Comparison of ENCODE assay signal across 25 cellular contexts in the genomic region with DNA sequence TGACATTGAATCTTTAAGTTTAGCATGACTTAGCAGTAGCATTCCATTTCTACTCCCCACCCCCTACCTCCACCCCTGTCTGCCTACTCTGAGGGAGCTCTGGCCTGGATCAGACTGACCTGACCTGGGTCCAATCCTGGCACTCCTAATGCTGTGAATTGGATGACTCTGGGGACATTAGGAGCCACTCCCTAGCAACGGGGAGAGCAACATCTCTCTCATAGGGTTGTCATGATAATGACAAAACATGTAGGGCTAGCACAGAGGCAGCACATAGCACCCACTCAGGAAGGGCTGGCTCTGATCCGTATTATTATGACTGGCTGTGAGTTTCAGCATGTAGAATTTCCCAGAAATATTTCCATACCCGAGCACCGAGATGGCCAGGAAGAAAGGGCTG. TPM values are rescaled to one million over a fixed set of nuclear protein-coding genes. Genes with fewer than 3 reads are reported as not detected.
DNase-seq lines count a peak whose midpoint lies in the region; ATAC-seq, FAIRE-seq and TF ChIP-seq lines count a peak whose summit lies in the region.
"Had no signal": no experiment of that assay in that cellular context is flagged by ENCODE, and none has a peak within 500 bp of the region (broad histone marks: within the 10 kb centered on the region; RNA-seq: fewer than 3 reads in every experiment).

No MANE protein-coding gene starts in this region.

- no peak overlapping the region for H2BK120ac ChIP-seq in H9 (ENCODE audit: low read depth, low read length, poor library complexity, severe bottlenecking)

- H3K14ac ChIP-seq in H9 (ENCODE audit: insufficient read depth, low read length): no peak overlapping the region

- no peak overlapping the region for H3T11ph ChIP-seq in H9 (ENCODE audit: low read length)

- no peak overlapping the region for H2AFZ ChIP-seq in H9 (ENCODE audit: low read length)

- no peaks in the 10 kb centered on the region for H3K27me3 Mint-ChIP-seq in H9 (ENCODE audit: low read depth)
- H3K27me3 Mint-ChIP-seq: activated naive CD4-positive, alpha-beta T cell treated with anti-CD3 and anti-CD28 coated beads, Interleukin-2, amount 50 U/mL, for 24 hours had no signal

- H2AK5ac ChIP-seq in H9 (ENCODE audit: insufficient read length, low read length): no peak overlapping the region

- H3K9me3 ChIP-seq in right cardiac atrium (ENCODE audit: control insufficient read depth, low read length): no peaks in the 10 kb centered on the region
- H3K9me3 ChIP-seq in H9 (ENCODE audit: control insufficient read depth, low read depth, low read length): no peaks in the 10 kb centered on the region
- H3K9me3 ChIP-seq: A549, colonic mucosa had no signal

- no peak overlapping the region for H2BK15ac ChIP-seq in H9 (ENCODE audit: low read depth, low read length)

- no peak for TF ChIP-seq CTCF in H9 (conservative IDR thresholded peaks at IDR 0.05)

- no peak overlapping the region for H4K8ac ChIP-seq in H9 (replicated peaks; ENCODE audit: insufficient read length, low read depth, low read length)

- no peak overlapping the region for H3K23ac ChIP-seq in H9 (ENCODE audit: insufficient read length, low read depth, low read length)

- H3K18ac ChIP-seq in H9 (ENCODE audit: insufficient read length, low read depth, low read length): no peak overlapping the region

- H3K27ac Mint-ChIP-seq in stimulated activated effector memory CD8-positive, alpha-beta T cell treated with anti-CD3 and anti-CD28 coated beads, Interleukin-12 subunit alpha, Interleukin-12 subunit beta, amount 100 ng/mL, for 72 hours: peak overlapping the region; percentile 48
- H3K27ac Mint-ChIP-seq in H9: no peak overlapping the region; a peak in 1 of 7 replicates
- H3K27ac Mint-ChIP-seq: activated naive CD4-positive, alpha-beta T cell treated with anti-CD3 and anti-CD28 coated beads, Interleukin-2, amount 50 U/mL, for 24 hours; mesothelial cell of epicardium had no signal

- intact Hi-C loops in right cardiac atrium (cut with DNase I): no loop called here

- H3K23me2 ChIP-seq in H9 (ENCODE audit: insufficient read length, low read depth, low read length, poor library complexity, severe bottlenecking): no peaks in the 10 kb centered on the region

- H4K91ac ChIP-seq in H9 (ENCODE audit: insufficient read length, low read depth, low read length): no peak overlapping the region

- H3K4me2 ChIP-seq in H9 (ENCODE audit: insufficient read depth, insufficient read length, low read length): no peak overlapping the region
- H3K4me2 ChIP-seq: A549 had no signal

- H3K27ac ChIP-seq in right cardiac atrium (ENCODE audit: low read length) (no peak overlapping the region), H9 (ENCODE audit: insufficient read length, low read depth, low read length) (no peak overlapping the region)
- H3K27ac ChIP-seq: A549, colonic mucosa had no signal

- H3K79me1 ChIP-seq in H9 (ENCODE audit: insufficient read depth, low read depth, low read length, poor library complexity, severe bottlenecking): no peaks in the 10 kb centered on the region

- no peak overlapping the region for H3K9ac ChIP-seq in H9 (ENCODE audit: extremely low read depth, insufficient read length, low read length)

- no peaks in the 10 kb centered on the region for H3K9me3 Mint-ChIP-seq in stimulated activated effector memory CD8-positive, alpha-beta T cell treated with anti-CD3 and anti-CD28 coated beads, Interleukin-12 subunit alpha, Interleukin-12 subunit beta, amount 100 ng/mL, for 72 hours
- no peaks in the 10 kb centered on the region; a peak in 1 of 5 replicates for H3K9me3 Mint-ChIP-seq in H9
- H3K9me3 Mint-ChIP-seq: activated naive CD4-positive, alpha-beta T cell treated with anti-CD3 and anti-CD28 coated beads, Interleukin-2, amount 50 U/mL, for 24 hours; mesothelial cell of epicardium had no signal

- H4K5ac ChIP-seq in H9 (ENCODE audit: insufficient read length, low read depth, low read length): no peak overlapping the region

- H3K4me3 Mint-ChIP-seq in stimulated activated effector memory CD8-positive, alpha-beta T cell treated with anti-CD3 and anti-CD28 coated beads, Interleukin-12 subunit alpha, Interleukin-12 subunit beta, amount 100 ng/mL, for 72 hours: no peak overlapping the region
- H3K4me3 Mint-ChIP-seq in H9: no peak overlapping the region
- H3K4me3 Mint-ChIP-seq: activated naive CD4-positive, alpha-beta T cell treated with anti-CD3 and anti-CD28 coated beads, Interleukin-2, amount 50 U/mL, for 24 hours; mesothelial cell of epicardium had no signal

- no peak overlapping the region for H3K4me3 ChIP-seq in right cardiac atrium (ENCODE audit: low read length)
- H3K4me3 ChIP-seq: A549, colonic mucosa had no signal

- FAIRE-seq in frontal cortex (lab: Jason Lieb, UNC): no peak
- FAIRE-seq: A549, G401.6, urothelium cell line had no signal

- no peak overlapping the region for H3K56ac ChIP-seq in H9 (ENCODE audit: insufficient read length, low read depth, low read length)

- no peaks in the 10 kb centered on the region for H3K27me3 ChIP-seq in right cardiac atrium (ENCODE audit: control insufficient read depth, insufficient read depth)
- H3K27me3 ChIP-seq in H9 (ENCODE audit: insufficient read depth, low read length): no peaks in the 10 kb centered on the region
- H3K27me3 ChIP-seq: colonic mucosa had no signal

- H3K79me2 ChIP-seq in H9 (ENCODE audit: insufficient read depth, low read length): no peaks in the 10 kb centered on the region

- peaks cover 6% of the 10 kb centered on the region for H3K4me1 Mint-ChIP-seq in stimulated activated effector memory CD8-positive, alpha-beta T cell treated with anti-CD3 and anti-CD28 coated beads, Interleukin-12 subunit alpha, Interleukin-12 subunit beta, amount 100 ng/mL, for 72 hours
- H3K4me1 Mint-ChIP-seq in H9: no peaks in the 10 kb centered on the region
- H3K4me1 Mint-ChIP-seq: activated naive CD4-positive, alpha-beta T cell treated with anti-CD3 and anti-CD28 coated beads, Interleukin-2, amount 50 U/mL, for 24 hours; mesothelial cell of epicardium had no signal

- H2BK20ac ChIP-seq in H9 (ENCODE audit: low read depth, low read length, poor library complexity, severe bottlenecking): no peak overlapping the region

- peak; percentile 92 to 95 for ATAC-seq in right cardiac atrium
- ATAC-seq in stimulated activated effector memory CD8-positive, alpha-beta T cell treated with anti-CD3 and anti-CD28 coated beads, Interleukin-12 subunit alpha, Interleukin-12 subunit beta, amount 100 ng/mL, for 72 hours: no peak
- ATAC-seq: A549 had no signal

- no peak overlapping the region for H2BK5ac ChIP-seq in H9 (ENCODE audit: insufficient read length, low read length)

- no peak overlapping the region for H3K4ac ChIP-seq in H9 (ENCODE audit: low read depth, low read length)

- H3K4me1 ChIP-seq in right cardiac atrium (ENCODE audit: control insufficient read depth, insufficient read depth, low read length) (peaks cover 4% of the 10 kb centered on the region), H9 (ENCODE audit: insufficient read depth, low read length) (no peaks in the 10 kb centered on the region)
- H3K4me1 ChIP-seq: A549, colonic mucosa had no signal

- H4K20me1 ChIP-seq in H9 (ENCODE audit: control insufficient read depth, insufficient read depth, insufficient read length): no peaks in the 10 kb centered on the region

- H3K36me3 Mint-ChIP-seq in stimulated activated effector memory CD8-positive, alpha-beta T cell treated with anti-CD3 and anti-CD28 coated beads, Interleukin-12 subunit alpha, Interleukin-12 subunit beta, amount 100 ng/mL, for 72 hours: peaks cover 87% of the 10 kb centered on the region
- H3K36me3 Mint-ChIP-seq in H9 (ENCODE audit: insufficient read depth in 1 of 3, low read depth in 3 of 3): peaks cover 46 to 61% (median 46%) of the 10 kb centered on the region in 3 experiments; a peak in 6 of 7 replicates

- peak; percentile 78 for DNase-seq in AG20443 (ENCODE audit: low spot score)
- DNase-seq in dedifferentiated amniotic fluid mesenchymal stem cell (ENCODE audit: extremely low spot score): peak; percentile 28
- peak in 2 of 3 donors; percentile 72 to 84 for DNase-seq in right cardiac atrium
- DNase-seq in stimulated activated effector memory CD8-positive, alpha-beta T cell treated with anti-CD3 and anti-CD28 coated beads, Interleukin-12 subunit alpha, Interleukin-12 subunit beta, amount 100 ng/mL, for 72 hours (ENCODE audit: low spot score in 2 of 2): no peak
- DNase-seq in NCI-H345 (lab: John Stamatoyannopoulos, UW): no peak
- no peak for DNase-seq in frontal cortex (ENCODE audit: low spot score in 2 of 2)
- no peak for DNase-seq in HK-2 (ENCODE audit: unreplicated experiment)
- DNase-seq in H9: no peak
- DNase-seq: activated CD4-positive, alpha-beta T cell treated with anti-CD3 and anti-CD28 coated beads, Interleukin-2, amount 50 U/mL, for 4 hours; colonic mucosa; DMS 273 treated with DMSO at 0.1 percent for 48 hours; foreskin melanocyte; NCI-H146; NCI-H748 treated with DMSO at 0.1 percent for 48 hours; OCI-M1; SIG-M5; stimulated activated naive CD4-positive, alpha-beta T cell had no signal

- H2BK12ac ChIP-seq in H9 (ENCODE audit: insufficient read length, low read depth, low read length): no peak overlapping the region

- WGBS in right cardiac atrium: 51% methylated on average over 4 of the region's 4 CpGs
- WGBS in H9 (ENCODE audit: extremely low coverage, insufficient read length, low lambda C conversion rate): no CpG with 5 or more reads among the region's 4 CpGs

RNA-seq across cellular contexts. Expression of a gene that starts 40.5 kb away (rescaled TPM):
- total RNA-seq in right cardiac atrium (10 to 100 TPM; 34.7 to 48.6 (median 46.0) TPM), frontal cortex (30.2 TPM), H9 (2021) (68.0 and 73.7 TPM in 2 replicates)
- 31.8 TPM for polyA plus RNA-seq in right cardiac atrium

RNA-seq across cellular contexts. Expression of a gene that starts 46.3 kb away (rescaled TPM):
- total RNA-seq in right cardiac atrium (not detected), frontal cortex (not detected), H9 (2021) (not detected in 2 replicates)
- polyA plus RNA-seq in right cardiac atrium: not detected
- total RNA-seq: colonic mucosa; H4; mesothelial cell of epicardium; renal cortical epithelial cell; T-helper 1 cell treated with Interleukin-12 subunit alpha and Interleukin-12 subunit beta and Interleukin-4 antibody, amounts not matched to agents 30 ng/mL and 1 ng/mL, for 36 hours had no signal
- polyA plus RNA-seq: A549 had no signal

Comparison
In these comparisons a context has a peak if more than half of its experiments do, and no peak if none do; other contexts are left out.
1. DNase-seq: peak in AG20443 (single experiment), dedifferentiated amniotic fluid mesenchymal stem cell (single experiment) and right cardiac atrium (2 of 3); none in stimulated activated effector memory CD8-positive, alpha-beta T cell treated with anti-CD3 and anti-CD28 coated beads, Interleukin-12 subunit alpha, Interleukin-12 subunit beta, amount 100 ng/mL, for 72 hours (0 of 2), NCI-H345 (single experiment), frontal cortex (0 of 2), HK-2 (single experiment) and H9 (single experiment).